In genomic region chr10:7333995-7334964, GRCh38 we compare ENCODE assay signal across 16 cellular contexts.
A peak's percentile ranks its signal among the peaks of the same experiment; 100 is the strongest.
DNase-seq lines count a peak whose midpoint lies in the region; ATAC-seq and TF ChIP-seq lines count a peak whose summit lies in the region.
"Had no signal": no experiment of that assay in that cellular context is flagged by ENCODE, and none has a peak within 500 bp of the region (broad histone marks: within the 10 kb centered on the region; RNA-seq: fewer than 3 reads in every experiment).

No MANE protein-coding gene starts in this region.

- intact Hi-C loops in esophagus squamous epithelium (cut with DNase I) = no loop called here
- intact Hi-C loops in stomach (cut with DNase I; ENCODE audit: low total_unique reads) = no loop called here

- TF ChIP-seq EP300 in stomach (IDR thresholded peaks at IDR 0.05) = no peak

- H3K36me3 ChIP-seq in esophagus squamous epithelium (no peaks in the 10 kb centered on the region), mesendoderm (ENCODE audit: control insufficient read depth, insufficient read depth, low read length) (no peaks in the 10 kb centered on the region), stomach (peaks cover 0 to 6% (median 1%) of the 10 kb centered on the region in 4 donors), brain microvascular endothelial cell (replicated peaks) (no peaks in the 10 kb centered on the region)
- H3K36me3 ChIP-seq: suprapubic skin had no signal

- H3K9me3 Mint-ChIP-seq in activated naive CD4-positive, alpha-beta T cell treated with anti-CD3 and anti-CD28 coated beads, Interleukin-2, amount 50 U/mL, for 72 hours = peaks cover 7 to 10% of the 10 kb centered on the region in 2 donors
- H3K9me3 Mint-ChIP-seq: activated T-helper 17 cell treated with anti-CD3 and anti-CD28 coated beads, Interleukin-2, amount 50 U/mL, for 72 hours had no signal

- H3K4me1 ChIP-seq in esophagus squamous epithelium (no peaks in the 10 kb centered on the region), mesendoderm (ENCODE audit: control insufficient read depth, low read depth, low read length) (no peaks in the 10 kb centered on the region), stomach (no peaks in the 10 kb centered on the region)
- H3K4me1 ChIP-seq: suprapubic skin had no signal

- H2BK120ac ChIP-seq in mesendoderm (ENCODE audit: low read depth, low read length) = no peak overlapping the region

- no peak for DNase-seq in activated naive CD4-positive, alpha-beta T cell treated with anti-CD3 and anti-CD28 coated beads, Interleukin-2, amount 50 U/mL, for 72 hours (ENCODE audit: low spot score in 2 of 2)
- DNase-seq in activated naive CD4-positive, alpha-beta T cell treated with Interleukin-2 at 50 U/mL for 16 hours = no peak
- DNase-seq in esophagus squamous epithelium (lab: John Stamatoyannopoulos, UW) (no peak), mesendoderm (peak; percentile 19), stomach (no peak), MV-4-11 (lab: John Stamatoyannopoulos, UW) (no peak), NCI-H69 (lab: John Stamatoyannopoulos, UW) (no peak), brain microvascular endothelial cell (no peak)
- DNase-seq: activated CD4-positive, alpha-beta memory T cell treated with anti-CD3 and anti-CD28 coated beads, Interleukin-2, amount 10 ng/mL, durations not matched to agents 7 days and 5 days; CD8-positive, alpha-beta memory T cell; effector CD8-positive, alpha-beta T cell; NCI-H187 treated with DMSO at 0.1 percent for 48 hours; NCI-H524; posterior cingulate gyrus had no signal

- H4K5ac ChIP-seq in mesendoderm (ENCODE audit: low read length) = no peak overlapping the region

- ATAC-seq in activated naive CD4-positive, alpha-beta T cell treated with anti-CD3 and anti-CD28 coated beads, Interleukin-2, amount 50 U/mL, for 72 hours = no peak
- ATAC-seq: activated T-helper 17 cell treated with anti-CD3 and anti-CD28 coated beads, Interleukin-2, amount 50 U/mL, for 72 hours had no signal

- H3K9ac ChIP-seq in mesendoderm (ENCODE audit: low read length) = no peak overlapping the region

- 80% methylated on average over 14 to 20 of the region's 31 CpGs for WGBS in esophagus squamous epithelium, 2 donors
- no CpG with 5 or more reads among the region's 31 CpGs for WGBS in mesendoderm (ENCODE audit: extremely low coverage, insufficient coverage, low lambda C conversion rate)
- WGBS in stomach, 5 donors = 85 to 90% (median 87%) methylated on average over 22 to 31 of the region's 31 CpGs

- no peaks in the 10 kb centered on the region for H3K27me3 ChIP-seq in esophagus squamous epithelium
- H3K27me3 ChIP-seq in mesendoderm (ENCODE audit: insufficient read depth, low read length, poor library complexity) = no peaks in the 10 kb centered on the region
- no peaks in the 10 kb centered on the region for H3K27me3 ChIP-seq in stomach
- no peaks in the 10 kb centered on the region for H3K27me3 ChIP-seq in brain microvascular endothelial cell (replicated peaks)
- H3K27me3 ChIP-seq: suprapubic skin had no signal

- no peak for TF ChIP-seq CTCF in esophagus squamous epithelium (IDR thresholded peaks at IDR 0.05)
- no peak for TF ChIP-seq CTCF in stomach (IDR thresholded peaks at IDR 0.05)
- no peak for TF ChIP-seq CTCF in brain microvascular endothelial cell (IDR thresholded peaks at IDR 0.05; ENCODE audit: low read depth, low read length, missing control alignments)

- no peak overlapping the region for H3K4me2 ChIP-seq in mesendoderm (ENCODE audit: low read length)

- no peak overlapping the region for H2AK5ac ChIP-seq in mesendoderm (ENCODE audit: low read length)

- H3K36me3 Mint-ChIP-seq in activated naive CD4-positive, alpha-beta T cell treated with anti-CD3 and anti-CD28 coated beads, Interleukin-2, amount 50 U/mL, for 72 hours = peaks cover 31 to 59% of the 10 kb centered on the region in 2 donors

- H2BK5ac ChIP-seq in mesendoderm (ENCODE audit: low read length) = no peak overlapping the region

- no peak overlapping the region for H4K8ac ChIP-seq in mesendoderm (ENCODE audit: low read depth, low read length)

- no peak overlapping the region for H3K4ac ChIP-seq in mesendoderm (ENCODE audit: low read depth, low read length)

- H3K23ac ChIP-seq in mesendoderm (ENCODE audit: low read length) = no peak overlapping the region

- peak overlapping the region; percentile 45 to 69 for H3K27ac Mint-ChIP-seq in activated naive CD4-positive, alpha-beta T cell treated with anti-CD3 and anti-CD28 coated beads, Interleukin-2, amount 50 U/mL, for 72 hours
- H3K27ac Mint-ChIP-seq: activated CD4-positive, alpha-beta memory T cell treated with anti-CD3 and anti-CD28 coated beads, Interleukin-2, amount 10 ng/mL, durations not matched to agents 7 days and 5 days; activated T-helper 17 cell treated with anti-CD3 and anti-CD28 coated beads, Interleukin-2, amount 50 U/mL, for 72 hours had no signal

- H3K79me1 ChIP-seq in mesendoderm (ENCODE audit: low read length) = no peaks in the 10 kb centered on the region

- H3K27ac ChIP-seq in esophagus squamous epithelium = peak overlapping the region in 3 of 4 donors; percentile 6 to 44 (median 28)
- no peak overlapping the region for H3K27ac ChIP-seq in mesendoderm (ENCODE audit: low read depth, low read length)
- peak overlapping the region; percentile 10 to 48 (median 28) for H3K27ac ChIP-seq in stomach
- no peak overlapping the region for H3K27ac ChIP-seq in brain microvascular endothelial cell
- H3K27ac ChIP-seq: suprapubic skin had no signal

- H3K56ac ChIP-seq in mesendoderm (ENCODE audit: low read length) = no peak overlapping the region

- H2BK15ac ChIP-seq in mesendoderm (replicated peaks; ENCODE audit: low read depth) = no peak overlapping the region

- in situ Hi-C loops in brain microvascular endothelial cell (cut with HindIII; ENCODE audit: low pct_ligation_motif_present, low sequenced_read_pairs) = no loop called here

- H3K18ac ChIP-seq in mesendoderm (ENCODE audit: low read length) = no peak overlapping the region

- H3K4me3 ChIP-seq in esophagus squamous epithelium (no peak overlapping the region), mesendoderm (ENCODE audit: low read length) (no peak overlapping the region), stomach (no peak overlapping the region), brain microvascular endothelial cell (ENCODE audit: low read depth, low read length) (no peak overlapping the region)
- H3K4me3 ChIP-seq: suprapubic skin had no signal

- H3K9me3 ChIP-seq in esophagus squamous epithelium (no peaks in the 10 kb centered on the region), stomach (peaks cover 0 to 3% (median 0%) of the 10 kb centered on the region in 4 donors)
- H3K9me3 ChIP-seq: suprapubic skin had no signal

- no peaks in the 10 kb centered on the region for H3K79me2 ChIP-seq in mesendoderm (ENCODE audit: control insufficient read depth, insufficient read depth, low read length)

- TF ChIP-seq POLR2A in esophagus squamous epithelium (IDR thresholded peaks at IDR 0.05) (no peak), stomach (IDR thresholded peaks at IDR 0.05) (no peak)

Comparison
In these comparisons a context has a peak if more than half of its experiments do, and no peak if none do; other contexts are left out.
1. H3K27ac ChIP-seq: peak in esophagus squamous epithelium (3 of 4) and stomach (5 of 5); none in mesendoderm (single experiment) and brain microvascular endothelial cell (single experiment).